Comparison of ENCODE assay signal across 13 cellular contexts in the genomic region with DNA sequence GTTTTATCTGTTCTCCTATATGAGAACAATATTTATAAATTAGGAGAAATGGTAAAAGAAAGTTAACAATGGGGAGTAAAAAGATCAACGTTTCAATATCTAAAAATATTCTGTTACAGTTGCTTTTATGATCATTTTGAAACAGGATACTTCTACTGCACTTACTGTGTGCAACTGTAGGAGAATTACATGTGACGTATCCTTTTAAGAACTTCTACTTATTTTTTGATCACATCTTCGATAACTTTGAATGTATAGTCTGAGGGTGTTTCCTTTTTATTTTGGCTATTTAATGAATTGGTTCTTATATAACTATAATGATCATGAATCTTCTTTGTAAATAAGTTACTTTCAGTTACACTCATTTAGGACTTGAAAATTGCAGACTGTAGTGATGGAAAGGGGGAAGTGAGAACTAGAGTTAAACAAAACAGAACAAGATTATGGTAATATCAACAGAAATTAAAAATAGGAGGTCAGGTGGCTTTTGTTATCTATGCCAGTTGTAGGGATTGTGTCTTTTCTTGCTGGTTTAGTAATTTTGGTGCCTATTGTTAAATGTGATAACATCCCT.
DNase-seq lines count a peak whose midpoint lies in the region; ATAC-seq and TF ChIP-seq lines count a peak whose summit lies in the region.
"Had no signal": no experiment of that assay in that cellular context is flagged by ENCODE, and none has a peak within 500 bp of the region (broad histone marks: within the 10 kb centered on the region; RNA-seq: fewer than 3 reads in every experiment).

No MANE protein-coding gene starts in this region.

- no peak overlapping the region for H3K27ac ChIP-seq in right cardiac atrium (ENCODE audit: low read length)
- H3K27ac ChIP-seq in heart right ventricle = no peak overlapping the region
- H3K27ac ChIP-seq: neutrophil, upper lobe of right lung had no signal

- H3K27ac Mint-ChIP-seq in activated B cell treated with CpG ODN at 0.5 μM for 24 hours = peak overlapping the region; percentile 80
- H3K27ac Mint-ChIP-seq: T-helper 1 cell treated with Interleukin-12 subunit alpha and Interleukin-12 subunit beta and Interleukin-4 antibody, amounts not matched to agents 30 μg/mL and 1 μg/mL, for 36 hours had no signal

- H3K27me3 ChIP-seq in right cardiac atrium (ENCODE audit: control insufficient read depth, insufficient read depth) (no peaks in the 10 kb centered on the region), heart right ventricle (no peaks in the 10 kb centered on the region)
- H3K27me3 ChIP-seq: neutrophil, upper lobe of right lung had no signal

- no peaks in the 10 kb centered on the region for H3K9me3 ChIP-seq in right cardiac atrium (ENCODE audit: control insufficient read depth, low read length)
- peaks cover 0 to 4% (median 0%) of the 10 kb centered on the region in 11 donors for H3K9me3 ChIP-seq in heart right ventricle
- H3K9me3 ChIP-seq: neutrophil, upper lobe of right lung had no signal

- CTCF ChIA-PET in activated B cell treated with CpG ODN at 0.5 μM for 24 hours (lab: Charles Lee) = no interaction called here

- no peaks in the 10 kb centered on the region for H3K4me1 ChIP-seq in right cardiac atrium (ENCODE audit: control insufficient read depth, insufficient read depth, low read length)
- no peaks in the 10 kb centered on the region for H3K4me1 ChIP-seq in heart right ventricle
- H3K4me1 ChIP-seq: upper lobe of right lung had no signal

- H3K36me3 Mint-ChIP-seq in activated B cell treated with CpG ODN at 0.5 μM for 24 hours (ENCODE audit: low read depth) = no peaks in the 10 kb centered on the region

- peaks cover 2% of the 10 kb centered on the region for H3K9me3 Mint-ChIP-seq in activated B cell treated with CpG ODN at 0.5 μM for 24 hours
- H3K9me3 Mint-ChIP-seq: T-helper 1 cell treated with Interleukin-12 subunit alpha and Interleukin-12 subunit beta and Interleukin-4 antibody, amounts not matched to agents 30 μg/mL and 1 μg/mL, for 36 hours had no signal

- no peaks in the 10 kb centered on the region for H3K36me3 ChIP-seq in heart right ventricle
- H3K36me3 ChIP-seq: neutrophil, upper lobe of right lung had no signal

- DNase-seq in activated B cell treated with CpG ODN at 0.5 μM for 24 hours (no peak), right cardiac atrium (no peak), heart right ventricle (no peak), SW 1271 (lab: John Stamatoyannopoulos, UW) (no peak)
- no peak for DNase-seq in stimulated activated CD4-positive, alpha-beta T cell treated with anti-CD3 and anti-CD28 coated beads, Interleukin-2, amount 100 ng/mL, for 48 hours
- DNase-seq: effector memory CD4-positive, alpha-beta T cell; stimulated activated CD4-positive, alpha-beta T cell treated with anti-CD3 and anti-CD28 coated beads, Interleukin-4, amount 100 ng/mL, for 1 hour; upper lobe of right lung had no signal

- peaks cover 33% of the 10 kb centered on the region for H3K4me1 Mint-ChIP-seq in activated B cell treated with CpG ODN at 0.5 μM for 24 hours

- POLR2A ChIA-PET in activated B cell treated with CpG ODN at 0.5 μM for 24 hours (lab: Charles Lee) = no interaction called here

- H3K4me3 ChIP-seq in right cardiac atrium (ENCODE audit: low read length) (no peak overlapping the region), heart right ventricle (no peak overlapping the region)
- H3K4me3 ChIP-seq: upper lobe of right lung had no signal

- ATAC-seq in GM18519 (IDR thresholded peaks at IDR 0.05; ENCODE audit: low FRiP score, unreplicated experiment) = peak; percentile 85
- peak; percentile 89 for ATAC-seq in GM21576 (IDR thresholded peaks at IDR 0.05; ENCODE audit: unreplicated experiment)
- ATAC-seq in HG03175 (IDR thresholded peaks at IDR 0.05; ENCODE audit: unreplicated experiment) = peak; percentile 95
- peak; percentile 70 for ATAC-seq in activated B cell treated with CpG ODN at 0.5 μM for 24 hours (ENCODE audit: low read depth)
- no peak for ATAC-seq in right cardiac atrium
- ATAC-seq in heart right ventricle = no peak
- ATAC-seq: upper lobe of right lung had no signal

- H3K27me3 Mint-ChIP-seq in activated B cell treated with CpG ODN at 0.5 μM for 24 hours = no peaks in the 10 kb centered on the region

- H3K4me3 Mint-ChIP-seq in activated B cell treated with CpG ODN at 0.5 μM for 24 hours = peak overlapping the region; percentile 54
- H3K4me3 Mint-ChIP-seq: T-helper 1 cell treated with Interleukin-12 subunit alpha and Interleukin-12 subunit beta and Interleukin-4 antibody, amounts not matched to agents 30 μg/mL and 1 μg/mL, for 36 hours had no signal

- WGBS in right cardiac atrium = 77% methylated on average over 3 of the region's 3 CpGs
- 77 to 84% methylated on average over 3 of the region's 3 CpGs for WGBS in heart right ventricle, 2 donors

- TF ChIP-seq CTCF in activated B cell treated with CpG ODN at 0.5 μM for 24 hours (IDR thresholded peaks at IDR 0.05) (no peak), heart right ventricle (IDR thresholded peaks at IDR 0.05) (no peak)

- intact Hi-C loops in activated B cell treated with CpG ODN at 0.5 μM for 24 hours (cut with micrococcal nuclease) (loop anchor here (2.0 kb wide), 2 partner anchors 168 to 292 kb away; partner anchors contain the start of genes ASNSD1, ORMDL1 and PMS1), right cardiac atrium (cut with DNase I) (no loop called here), heart right ventricle (cut with DNase I) (no loop called here)

Comparison
In these comparisons a context has a peak if more than half of its experiments do, and no peak if none do; other contexts are left out.
1. ATAC-seq: peak in GM18519 (single experiment), GM21576 (single experiment), HG03175 (single experiment) and activated B cell treated with CpG ODN at 0.5 μM for 24 hours (single experiment); none in right cardiac atrium (0 of 2) and heart right ventricle (0 of 8).